Comparison of ENCODE assay signal across 1 cellular context in the genomic region with DNA sequence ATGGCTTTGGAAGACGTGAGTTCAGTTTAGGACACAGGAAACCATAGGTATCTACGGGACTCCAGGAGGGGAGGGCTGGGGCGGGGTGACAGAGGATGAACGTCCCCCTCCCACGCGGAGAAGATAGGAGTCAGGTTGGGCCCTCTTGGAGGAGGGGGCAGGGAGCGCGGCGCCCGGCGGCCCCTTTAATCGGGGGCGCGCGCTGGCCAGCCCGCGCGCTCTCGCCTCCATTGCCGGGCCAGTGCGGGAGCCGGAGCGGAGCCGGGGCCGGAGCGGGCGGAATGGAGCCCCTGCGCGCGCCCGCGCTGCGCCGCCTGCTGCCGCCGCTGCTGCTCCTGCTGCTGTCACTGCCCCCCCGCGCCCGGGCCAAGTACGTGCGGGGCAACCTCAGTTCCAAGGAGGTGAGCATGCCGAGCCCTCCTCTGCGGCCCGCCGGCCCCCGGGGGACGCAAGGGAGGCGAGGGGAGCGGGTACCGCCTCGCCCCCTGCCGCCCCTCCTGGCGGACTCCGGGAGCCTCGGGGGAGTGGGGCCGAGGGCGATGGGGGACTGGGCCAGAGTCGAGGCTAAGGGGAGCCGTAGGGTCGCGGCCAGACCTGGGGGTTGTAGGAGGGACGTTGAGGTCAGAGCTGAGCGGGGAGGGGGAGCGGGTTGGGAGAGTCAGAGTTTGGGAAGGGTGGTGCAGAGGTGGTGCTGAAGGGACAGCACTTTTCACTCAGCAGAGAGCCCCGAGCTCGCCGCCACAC.
TF ChIP-seq lines count a peak whose summit lies in the region.

A gene (plus strand): TSS at position 214 of the 744 bp plus-strand sequence. CDS start 68 bp downstream, at position 282.

TF ChIP-seq in WTC11, 78 proteins besides CTCF, POLR2A, EP300 and RAD21 (continued from another document):
- TF ChIP-seq, protein P1, sequence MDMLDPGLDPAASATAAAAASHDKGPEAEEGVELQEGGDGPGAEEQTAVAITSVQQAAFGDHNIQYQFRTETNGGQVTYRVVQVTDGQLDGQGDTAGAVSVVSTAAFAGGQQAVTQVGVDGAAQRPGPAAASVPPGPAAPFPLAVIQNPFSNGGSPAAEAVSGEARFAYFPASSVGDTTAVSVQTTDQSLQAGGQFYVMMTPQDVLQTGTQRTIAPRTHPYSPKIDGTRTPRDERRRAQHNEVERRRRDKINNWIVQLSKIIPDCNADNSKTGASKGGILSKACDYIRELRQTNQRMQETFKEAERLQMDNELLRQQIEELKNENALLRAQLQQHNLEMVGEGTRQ (CRISPR knock-in tag; IDR thresholded peaks at IDR 0.05): 0 out of 2 replicates have a peak, but pooled peaks have one; percentile 13
- TF ChIP-seq, protein P2, sequence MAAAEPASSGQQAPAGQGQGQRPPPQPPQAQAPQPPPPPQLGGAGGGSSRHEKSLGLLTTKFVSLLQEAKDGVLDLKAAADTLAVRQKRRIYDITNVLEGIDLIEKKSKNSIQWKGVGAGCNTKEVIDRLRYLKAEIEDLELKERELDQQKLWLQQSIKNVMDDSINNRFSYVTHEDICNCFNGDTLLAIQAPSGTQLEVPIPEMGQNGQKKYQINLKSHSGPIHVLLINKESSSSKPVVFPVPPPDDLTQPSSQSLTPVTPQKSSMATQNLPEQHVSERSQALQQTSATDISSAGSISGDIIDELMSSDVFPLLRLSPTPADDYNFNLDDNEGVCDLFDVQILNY (CRISPR knock-in tag; IDR thresholded peaks at IDR 0.05): peak; percentile 67; the same call in 1 of the 2 replicates
- TF ChIP-seq, protein P3, sequence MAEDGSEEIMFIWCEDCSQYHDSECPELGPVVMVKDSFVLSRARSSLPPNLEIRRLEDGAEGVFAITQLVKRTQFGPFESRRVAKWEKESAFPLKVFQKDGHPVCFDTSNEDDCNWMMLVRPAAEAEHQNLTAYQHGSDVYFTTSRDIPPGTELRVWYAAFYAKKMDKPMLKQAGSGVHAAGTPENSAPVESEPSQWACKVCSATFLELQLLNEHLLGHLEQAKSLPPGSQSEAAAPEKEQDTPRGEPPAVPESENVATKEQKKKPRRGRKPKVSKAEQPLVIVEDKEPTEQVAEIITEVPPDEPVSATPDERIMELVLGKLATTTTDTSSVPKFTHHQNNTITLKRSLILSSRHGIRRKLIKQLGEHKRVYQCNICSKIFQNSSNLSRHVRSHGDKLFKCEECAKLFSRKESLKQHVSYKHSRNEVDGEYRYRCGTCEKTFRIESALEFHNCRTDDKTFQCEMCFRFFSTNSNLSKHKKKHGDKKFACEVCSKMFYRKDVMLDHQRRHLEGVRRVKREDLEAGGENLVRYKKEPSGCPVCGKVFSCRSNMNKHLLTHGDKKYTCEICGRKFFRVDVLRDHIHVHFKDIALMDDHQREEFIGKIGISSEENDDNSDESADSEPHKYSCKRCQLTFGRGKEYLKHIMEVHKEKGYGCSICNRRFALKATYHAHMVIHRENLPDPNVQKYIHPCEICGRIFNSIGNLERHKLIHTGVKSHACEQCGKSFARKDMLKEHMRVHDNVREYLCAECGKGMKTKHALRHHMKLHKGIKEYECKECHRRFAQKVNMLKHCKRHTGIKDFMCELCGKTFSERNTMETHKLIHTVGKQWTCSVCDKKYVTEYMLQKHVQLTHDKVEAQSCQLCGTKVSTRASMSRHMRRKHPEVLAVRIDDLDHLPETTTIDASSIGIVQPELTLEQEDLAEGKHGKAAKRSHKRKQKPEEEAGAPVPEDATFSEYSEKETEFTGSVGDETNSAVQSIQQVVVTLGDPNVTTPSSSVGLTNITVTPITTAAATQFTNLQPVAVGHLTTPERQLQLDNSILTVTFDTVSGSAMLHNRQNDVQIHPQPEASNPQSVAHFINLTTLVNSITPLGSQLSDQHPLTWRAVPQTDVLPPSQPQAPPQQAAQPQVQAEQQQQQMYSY (CRISPR knock-in tag; IDR thresholded peaks at IDR 0.05): peak; percentile 95
- TF ChIP-seq, protein P4, sequence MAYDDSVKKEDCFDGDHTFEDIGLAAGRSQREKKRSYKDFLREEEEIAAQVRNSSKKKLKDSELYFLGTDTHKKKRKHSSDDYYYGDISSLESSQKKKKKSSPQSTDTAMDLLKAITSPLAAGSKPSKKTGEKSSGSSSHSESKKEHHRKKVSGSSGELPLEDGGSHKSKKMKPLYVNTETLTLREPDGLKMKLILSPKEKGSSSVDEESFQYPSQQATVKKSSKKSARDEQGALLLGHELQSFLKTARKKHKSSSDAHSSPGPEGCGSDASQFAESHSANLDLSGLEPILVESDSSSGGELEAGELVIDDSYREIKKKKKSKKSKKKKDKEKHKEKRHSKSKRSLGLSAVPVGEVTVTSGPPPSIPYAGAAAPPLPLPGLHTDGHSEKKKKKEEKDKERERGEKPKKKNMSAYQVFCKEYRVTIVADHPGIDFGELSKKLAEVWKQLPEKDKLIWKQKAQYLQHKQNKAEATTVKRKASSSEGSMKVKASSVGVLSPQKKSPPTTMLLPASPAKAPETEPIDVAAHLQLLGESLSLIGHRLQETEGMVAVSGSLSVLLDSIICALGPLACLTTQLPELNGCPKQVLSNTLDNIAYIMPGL (CRISPR knock-in tag; IDR thresholded peaks at IDR 0.05): peak; percentile 84
- TF ChIP-seq SMAD3 (CRISPR knock-in tag; IDR thresholded peaks at IDR 0.05; ENCODE audit: borderline replicate concordance) (no peak), SP1 (CRISPR knock-in tag; conservative IDR thresholded peaks at IDR 0.05) (0 out of 2 replicates have a peak, but pooled peaks have one; percentile 39), FOXP1 (CRISPR knock-in tag; IDR thresholded peaks at IDR 0.05; ENCODE audit: borderline replicate concordance) (peak; percentile 54; the same call in 1 of the 2 replicates)
- TF ChIP-seq, protein P5, sequence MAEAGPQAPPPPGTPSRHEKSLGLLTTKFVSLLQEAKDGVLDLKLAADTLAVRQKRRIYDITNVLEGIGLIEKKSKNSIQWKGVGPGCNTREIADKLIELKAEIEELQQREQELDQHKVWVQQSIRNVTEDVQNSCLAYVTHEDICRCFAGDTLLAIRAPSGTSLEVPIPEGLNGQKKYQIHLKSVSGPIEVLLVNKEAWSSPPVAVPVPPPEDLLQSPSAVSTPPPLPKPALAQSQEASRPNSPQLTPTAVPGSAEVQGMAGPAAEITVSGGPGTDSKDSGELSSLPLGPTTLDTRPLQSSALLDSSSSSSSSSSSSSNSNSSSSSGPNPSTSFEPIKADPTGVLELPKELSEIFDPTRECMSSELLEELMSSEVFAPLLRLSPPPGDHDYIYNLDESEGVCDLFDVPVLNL (CRISPR knock-in tag; IDR thresholded peaks at IDR 0.05; ENCODE audit: borderline replicate concordance, low read depth): no peak
- TF ChIP-seq, protein P6, sequence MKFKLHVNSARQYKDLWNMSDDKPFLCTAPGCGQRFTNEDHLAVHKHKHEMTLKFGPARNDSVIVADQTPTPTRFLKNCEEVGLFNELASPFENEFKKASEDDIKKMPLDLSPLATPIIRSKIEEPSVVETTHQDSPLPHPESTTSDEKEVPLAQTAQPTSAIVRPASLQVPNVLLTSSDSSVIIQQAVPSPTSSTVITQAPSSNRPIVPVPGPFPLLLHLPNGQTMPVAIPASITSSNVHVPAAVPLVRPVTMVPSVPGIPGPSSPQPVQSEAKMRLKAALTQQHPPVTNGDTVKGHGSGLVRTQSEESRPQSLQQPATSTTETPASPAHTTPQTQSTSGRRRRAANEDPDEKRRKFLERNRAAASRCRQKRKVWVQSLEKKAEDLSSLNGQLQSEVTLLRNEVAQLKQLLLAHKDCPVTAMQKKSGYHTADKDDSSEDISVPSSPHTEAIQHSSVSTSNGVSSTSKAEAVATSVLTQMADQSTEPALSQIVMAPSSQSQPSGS (CRISPR knock-in tag; IDR thresholded peaks at IDR 0.05; ENCODE audit: borderline replicate concordance, low read depth): no peak
